Comparison of ENCODE assay signal across 18 cellular contexts in genomic region chr1:85563139-85563538, GRCh38. TPM values are rescaled to one million over a fixed set of nuclear protein-coding genes. Genes with fewer than 3 reads are reported as not detected.
"Had no signal": no experiment of that assay in that cellular context is flagged by ENCODE, and none has a peak within 500 bp of the region (broad histone marks: within the 10 kb centered on the region; RNA-seq: fewer than 3 reads in every experiment).

No MANE protein-coding gene starts in this region.

- FAIRE-seq: endothelial cell of umbilical vein had no signal

- H3K9me3 ChIP-seq: esophagus squamous epithelium, gastrocnemius medialis had no signal

- H3K27ac ChIP-seq: esophagus squamous epithelium, gastrocnemius medialis, heart left ventricle, left lung, WERI-Rb-1 had no signal

- DNase-seq: activated CD4-positive, alpha-beta T cell treated with anti-CD3 and anti-CD28 coated beads for 1 hour; activated naive CD4-positive, alpha-beta T cell; activated naive CD8-positive, alpha-beta T cell treated with anti-CD3 and anti-CD28 coated beads for 36 hours; cerebellar nuclear complex; effector CD8-positive, alpha-beta T cell; esophagus squamous epithelium; gastrocnemius medialis; heart left ventricle; left lung; midbrain; nucleus accumbens; stimulated activated CD4-positive, alpha-beta T cell treated with anti-CD3 and anti-CD28 coated beads, Interleukin-2, amount 100 ng/mL, for 24 hours; stimulated activated naive CD8-positive, alpha-beta T cell treated with anti-CD3 and anti-CD28 coated beads, Interleukin-15, Interleukin-2, amounts not matched to agents 100 U/mL and 50 U/mL, for 24 hours; SW 1271; T-helper 2 cell; WERI-Rb-1 had no signal

- H3K27me3 ChIP-seq: esophagus squamous epithelium, gastrocnemius medialis, heart left ventricle, left lung had no signal

- H3K4me3 ChIP-seq: esophagus squamous epithelium, gastrocnemius medialis, heart left ventricle, left lung had no signal

- H3K36me3 ChIP-seq: esophagus squamous epithelium, gastrocnemius medialis, heart left ventricle, left lung, WERI-Rb-1 had no signal

- H3K4me1 ChIP-seq: esophagus squamous epithelium, left lung had no signal

- ATAC-seq: gastrocnemius medialis; heart left ventricle; left lung; stimulated activated naive CD8-positive, alpha-beta T cell treated with anti-CD3 and anti-CD28 coated beads, Interleukin-15, Interleukin-2, amounts not matched to agents 100 U/mL and 50 U/mL, for 24 hours had no signal

RNA-seq across cellular contexts. Expression of gene CCN1, which starts 17.4 kb away (rescaled TPM):
- total RNA-seq: activated CD8-positive, alpha-beta memory T cell treated with anti-CD3 and anti-CD28 coated beads for 36 hours had no signal
